In genomic region chr12:71662861-71663560, GRCh38 we compare ENCODE assay signal across 8 cellular contexts. TPM values are rescaled to one million over a fixed set of nuclear protein-coding genes. Genes with fewer than 3 reads are reported as not detected.
DNase-seq lines count a peak whose midpoint lies in the region; ATAC-seq and TF ChIP-seq lines count a peak whose summit lies in the region.

No MANE protein-coding gene starts in this region.

- no peaks in the 10 kb centered on the region for H3K27me3 ChIP-seq in SJSA1 (replicated peaks)
- no peaks in the 10 kb centered on the region for H3K27me3 ChIP-seq in parathyroid adenoma (ENCODE audit: control insufficient read depth, insufficient read depth, low read length)
- H3K27me3 ChIP-seq in tibial artery = no peaks in the 10 kb centered on the region

- DNase-seq in SJSA1 (ENCODE audit: low read depth in 1 of 2, low spot score in 2 of 2) (peak; percentile 58 to 74), head of caudate nucleus (peak in 38 of 42 donors; percentile 12 to 72 (median 54)), tibial artery (peak; percentile 47 to 77)
- peak; percentile 76 for DNase-seq in activated naive CD4-positive, alpha-beta T cell treated with anti-CD3 and anti-CD28 coated beads, Interleukin-2, amount 10 ng/mL, durations not matched to agents 7 days and 5 days

- intact Hi-C loops in head of caudate nucleus (cut with DNase I) (loop anchor here (1.0 kb wide), 1 partner anchor 23 kb away; the partner anchor contains the start of gene TMEM19), tibial artery (cut with DNase I; ENCODE audit: low total_unique reads) (loop anchor here (2.0 kb wide), 1 partner anchor 92 kb away; the partner anchor contains the start of gene RAB21)

- H3K4me1 Mint-ChIP-seq in activated naive CD4-positive, alpha-beta T cell treated with anti-CD3 and anti-CD28 coated beads, Interleukin-2, amount 10 ng/mL, durations not matched to agents 7 days and 5 days = peaks cover 55% of the 10 kb centered on the region

- no peak for TF ChIP-seq CTCF in C4-2B (conservative IDR thresholded peaks at IDR 0.05)
- TF ChIP-seq CTCF in parathyroid adenoma (IDR thresholded peaks at IDR 0.05) = no peak
- no peak for TF ChIP-seq CTCF in tibial artery (IDR thresholded peaks at IDR 0.05)

- H3K4me3 ChIP-seq in SJSA1 (peak overlapping the region; percentile 65), parathyroid adenoma (ENCODE audit: low read depth, low read length) (peak overlapping the region; percentile 92), tibial artery (peak overlapping the region; percentile 77 to 81)

- peak overlapping the region; percentile 82 for H2AFZ ChIP-seq in parathyroid adenoma

- peaks cover 4% of the 10 kb centered on the region for H3K27me3 Mint-ChIP-seq in activated naive CD4-positive, alpha-beta T cell treated with anti-CD3 and anti-CD28 coated beads, Interleukin-2, amount 10 ng/mL, durations not matched to agents 7 days and 5 days

- peaks cover 46% of the 10 kb centered on the region for H3K36me3 Mint-ChIP-seq in activated naive CD4-positive, alpha-beta T cell treated with anti-CD3 and anti-CD28 coated beads, Interleukin-2, amount 10 ng/mL, durations not matched to agents 7 days and 5 days

- peak overlapping the region; percentile 78 for H3K4me2 ChIP-seq in parathyroid adenoma (ENCODE audit: low read length)

- H3K9me3 Mint-ChIP-seq in activated naive CD4-positive, alpha-beta T cell treated with anti-CD3 and anti-CD28 coated beads, Interleukin-2, amount 10 ng/mL, durations not matched to agents 7 days and 5 days = no peaks in the 10 kb centered on the region

- H3K27ac ChIP-seq in C4-2B (peak overlapping the region; percentile 98), SJSA1 (peak overlapping the region; percentile 79), parathyroid adenoma (peak overlapping the region; percentile 87), tibial artery (peak overlapping the region; percentile 91 to 97)

- H3K4me3 Mint-ChIP-seq in activated naive CD4-positive, alpha-beta T cell treated with anti-CD3 and anti-CD28 coated beads, Interleukin-2, amount 10 ng/mL, durations not matched to agents 7 days and 5 days = peak overlapping the region; percentile 98

- peaks cover 12% of the 10 kb centered on the region for H3K79me2 ChIP-seq in parathyroid adenoma

- peaks cover 4% of the 10 kb centered on the region; the same call in 1 of the 2 replicates for H3K4me1 ChIP-seq in SJSA1 (replicated peaks)
- H3K4me1 ChIP-seq in parathyroid adenoma = peaks cover 15% of the 10 kb centered on the region
- peaks cover 0 to 41% (median 13%) of the 10 kb centered on the region in 4 donors for H3K4me1 ChIP-seq in tibial artery

- peak overlapping the region; percentile 75 for H3K9ac ChIP-seq in parathyroid adenoma

- H3K9me3 ChIP-seq in SJSA1 (replicated peaks) = no peaks in the 10 kb centered on the region
- no peaks in the 10 kb centered on the region for H3K9me3 ChIP-seq in parathyroid adenoma (ENCODE audit: control insufficient read depth, low read length)
- no peaks in the 10 kb centered on the region for H3K9me3 ChIP-seq in tibial artery

- peak overlapping the region; percentile 100 for H3K27ac Mint-ChIP-seq in activated naive CD4-positive, alpha-beta T cell treated with anti-CD3 and anti-CD28 coated beads, Interleukin-2, amount 10 ng/mL, durations not matched to agents 7 days and 5 days

- CTCF ChIA-PET in activated naive CD4-positive, alpha-beta T cell treated with anti-CD3 and anti-CD28 coated beads, Interleukin-2, amount 10 ng/mL, durations not matched to agents 7 days and 5 days (lab: Charles Lee) = interaction anchor here (1.3 to 3.8 kb wide), 4 partner anchors 23 to 88 kb away, joined by 3 to 27 read pairs (median 9); partner anchors contain the start of gene TMEM19

- peak; percentile 30 for ATAC-seq in GM19395 (IDR thresholded peaks at IDR 0.05; ENCODE audit: unreplicated experiment)
- ATAC-seq in HG03520 (IDR thresholded peaks at IDR 0.05; ENCODE audit: unreplicated experiment) = peak; percentile 27

- H3K36me3 ChIP-seq in SJSA1 (peaks cover 35% of the 10 kb centered on the region), parathyroid adenoma (ENCODE audit: control insufficient read depth, insufficient read depth, low read length) (no peaks in the 10 kb centered on the region), tibial artery (peaks cover 12 to 21% (median 19%) of the 10 kb centered on the region in 3 donors)

RNA-seq across cellular contexts. Expression of gene ZFC3H1, which starts 0.6 kb away (rescaled TPM):
- total RNA-seq in SJSA1 (2014; rRNA removed; shearing (Covaris generic)) = 5.4 and 18.4 TPM in 2 replicates

RNA-seq across cellular contexts. Expression of gene THAP2, which starts 1.1 kb away (rescaled TPM):
- total RNA-seq in SJSA1 (2014; rRNA removed; shearing (Covaris generic)) = 0.56 and 4.5 TPM in 2 replicates

RNA-seq across cellular contexts. Expression of gene TMEM19, which starts 22.9 kb away (rescaled TPM):
- 42.6 and 54.4 TPM in 2 replicates for total RNA-seq in SJSA1 (2014; rRNA removed; shearing (Covaris generic))

Comparison
In these comparisons a context has a peak if more than half of its experiments do, and no peak if none do; other contexts are left out.
1. Peak in every context shown above with its lines: DNase-seq, ATAC-seq, H3K4me3 ChIP-seq and H3K27ac ChIP-seq.